16 cellular contexts compared by ENCODE assay signal in the genomic region with DNA sequence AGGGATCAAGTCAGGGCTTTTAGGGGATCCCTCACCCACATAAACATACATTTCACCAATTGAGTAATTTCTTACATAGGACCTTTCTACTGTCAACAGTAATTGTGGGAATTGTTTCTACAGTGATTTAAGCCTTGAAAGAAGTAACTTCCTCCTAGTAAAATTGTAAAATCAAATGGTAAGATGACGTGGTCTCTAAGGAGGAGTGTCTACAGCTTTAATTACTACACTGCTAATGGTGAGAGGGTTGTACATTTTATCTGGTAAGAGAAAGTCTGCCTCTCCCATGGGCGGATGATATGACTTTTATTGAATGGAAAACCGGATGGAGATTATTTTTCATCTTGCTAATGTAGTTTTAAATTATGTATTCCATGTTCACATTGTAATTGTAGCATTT.
DNase-seq lines count a peak whose midpoint lies in the region; ATAC-seq and TF ChIP-seq lines count a peak whose summit lies in the region.
"Had no signal": no experiment of that assay in that cellular context is flagged by ENCODE, and none has a peak within 500 bp of the region (broad histone marks: within the 10 kb centered on the region; RNA-seq: fewer than 3 reads in every experiment).

No MANE protein-coding gene starts in this region.

- H3K4me3 ChIP-seq in OCI-LY7 (ENCODE audit: low read depth, low read length, poor library complexity, severe bottlenecking): no peak overlapping the region
- H3K4me3 ChIP-seq in fibroblast of lung (replicated peaks in 1 of 4; ENCODE audit: control extremely low read depth in 1 of 4, insufficient read depth in 1 of 4, low read depth in 3 of 4, low read length in 4 of 4): no peak overlapping the region
- H3K4me3 ChIP-seq in uterus: no peak overlapping the region
- H3K4me3 ChIP-seq: ovary had no signal

- H3K4me1 ChIP-seq in OCI-LY7 (ENCODE audit: insufficient read depth, low read length, poor library complexity, severe bottlenecking): peaks cover 52% of the 10 kb centered on the region
- peaks cover 2% of the 10 kb centered on the region for H3K4me1 ChIP-seq in fibroblast of lung (ENCODE audit: control insufficient read depth, extremely low read depth, insufficient read depth, low read length)
- peaks cover 5 to 9% of the 10 kb centered on the region in 2 donors for H3K4me1 ChIP-seq in uterus

- H3K79me2 ChIP-seq in OCI-LY7 (ENCODE audit: insufficient read depth, low read depth, low read length) (peaks cover 15% of the 10 kb centered on the region; the same call in 1 of the 2 replicates), fibroblast of lung (ENCODE audit: control insufficient read depth, insufficient read depth, low read length) (no peaks in the 10 kb centered on the region)

- peaks cover 24% of the 10 kb centered on the region for H3K36me3 Mint-ChIP-seq in activated naive CD4-positive, alpha-beta T cell treated with anti-CD3 and anti-CD28 coated beads, Interleukin-2, amount 50 U/mL, for 24 hours

- H3K9me3 Mint-ChIP-seq in activated naive CD4-positive, alpha-beta T cell treated with anti-CD3 and anti-CD28 coated beads, Interleukin-2, amount 50 U/mL, for 24 hours: no peaks in the 10 kb centered on the region

- no TSS peak for BruUV-seq in OCI-LY7 (replicated peaks; lab: Mats Ljungman, UMichigan)

- H3K4me1 Mint-ChIP-seq in activated naive CD4-positive, alpha-beta T cell treated with anti-CD3 and anti-CD28 coated beads, Interleukin-2, amount 50 U/mL, for 24 hours: peaks cover 47% of the 10 kb centered on the region

- POLR2A ChIA-PET in OCI-LY7 (lab: Charles Lee): interaction anchor here (0.7 to 3.0 kb wide), 2 partner anchors 20 to 22 kb away, joined by 4 to 9 read pairs; no protein-coding TSS in a partner anchor

- CTCF ChIA-PET in OCI-LY7 (lab: Charles Lee; ENCODE audit: unreplicated experiment): no interaction called here

- intact Hi-C loops in OCI-LY7 (cut with micrococcal nuclease; ENCODE audit: unreplicated experiment): no loop called here
- intact Hi-C loops in uterus (cut with DNase I; ENCODE audit: low total_unique reads): loop anchor here (10.0 kb wide), 1 partner anchor 131 kb away; the partner anchor contains the start of gene CDYL

- H3K9ac ChIP-seq in fibroblast of lung (ENCODE audit: insufficient read depth, low read length): no peak overlapping the region

- H3K9me2 ChIP-seq in OCI-LY7 (ENCODE audit: insufficient read depth, low read length): no peaks in the 10 kb centered on the region

- peak overlapping the region; percentile 60 for H3K4me3 Mint-ChIP-seq in activated naive CD4-positive, alpha-beta T cell treated with anti-CD3 and anti-CD28 coated beads, Interleukin-2, amount 50 U/mL, for 24 hours

- H3K27me3 Mint-ChIP-seq in activated naive CD4-positive, alpha-beta T cell treated with anti-CD3 and anti-CD28 coated beads, Interleukin-2, amount 50 U/mL, for 24 hours: no peaks in the 10 kb centered on the region

- no peaks in the 10 kb centered on the region for H4K20me1 ChIP-seq in OCI-LY7 (ENCODE audit: insufficient read depth, low read length)
- no peaks in the 10 kb centered on the region for H4K20me1 ChIP-seq in fibroblast of lung (ENCODE audit: control insufficient read depth, extremely low read depth, insufficient read depth, low read length)

- no peak for ATAC-seq in HG03354 (IDR thresholded peaks at IDR 0.05; ENCODE audit: poor library complexity, severe bottlenecking, unreplicated experiment)
- ATAC-seq in HG02885 (IDR thresholded peaks at IDR 0.05; ENCODE audit: poor library complexity, unreplicated experiment): no peak
- ATAC-seq: HCT116 had no signal

- TF ChIP-seq POLR2A in uterus (IDR thresholded peaks at IDR 0.05): no peak

- H3K27ac ChIP-seq in OCI-LY7 (ENCODE audit: low read depth, low read length, poor library complexity, severe bottlenecking) (no peak overlapping the region), fibroblast of lung (ENCODE audit: insufficient read depth, low read length) (no peak overlapping the region), uterus (peak overlapping the region; percentile 84 to 87)
- H3K27ac ChIP-seq: ovary had no signal

- H3K9me3 ChIP-seq in OCI-LY7 (ENCODE audit: low read length) (no peaks in the 10 kb centered on the region), fibroblast of lung (ENCODE audit: control insufficient read depth, insufficient read depth, low read depth, low read length) (no peaks in the 10 kb centered on the region), uterus (no peaks in the 10 kb centered on the region)
- H3K9me3 ChIP-seq: ovary had no signal

- H3K27me3 ChIP-seq in fibroblast of lung (ENCODE audit: control insufficient read depth, insufficient read depth, low read length): no peaks in the 10 kb centered on the region
- no peaks in the 10 kb centered on the region for H3K27me3 ChIP-seq in uterus
- H3K27me3 ChIP-seq: ovary had no signal

- H3K27ac Mint-ChIP-seq in activated naive CD4-positive, alpha-beta T cell treated with anti-CD3 and anti-CD28 coated beads, Interleukin-2, amount 50 U/mL, for 24 hours: peak overlapping the region; percentile 30

- peaks cover 5% of the 10 kb centered on the region; the same call in 1 of the 2 replicates for H3K36me3 ChIP-seq in OCI-LY7 (ENCODE audit: insufficient read depth, low read length)
- no peaks in the 10 kb centered on the region for H3K36me3 ChIP-seq in fibroblast of lung (ENCODE audit: control insufficient read depth, insufficient read depth, low read length)
- no peaks in the 10 kb centered on the region for H3K36me3 ChIP-seq in uterus
- H3K36me3 ChIP-seq: ovary had no signal

- DNase-seq in activated naive CD4-positive, alpha-beta T cell treated with Interleukin-2 at 50 U/mL for 16 hours: no peak
- DNase-seq in OCI-LY7 (ENCODE audit: low spot score): no peak
- DNase-seq in fibroblast of lung (ENCODE audit: low read depth in 2 of 2): no peak
- no peak for DNase-seq in uterus
- DNase-seq in NCI-H524 treated with DMSO at 0.1 percent for 48 hours (lab: John Stamatoyannopoulos, UW): no peak
- DNase-seq: activated CD4-positive, CD25-positive, alpha-beta regulatory T cell; mesenchymal stem cell; NCI-H2029 treated with DMSO at 0.1 percent for 48 hours; NCI-H748 treated with DMSO at 0.1 percent for 48 hours; ovary; SHP77 treated with DMSO at 0.1 percent for 48 hours; stimulated activated CD4-positive, alpha-beta T cell treated with anti-CD3 and anti-CD28 coated beads, Interleukin-12 subunit alpha, Interleukin-12 subunit beta, amount 100 ng/mL, for 4 hours had no signal

- no peak overlapping the region for H2AFZ ChIP-seq in OCI-LY7 (ENCODE audit: low read length)
- no peak overlapping the region for H2AFZ ChIP-seq in fibroblast of lung (ENCODE audit: low read length)

- TF ChIP-seq CTCF in OCI-LY7 (conservative IDR thresholded peaks at IDR 0.05; ENCODE audit: low read length) (no peak), fibroblast of lung (conservative IDR thresholded peaks at IDR 0.05 in 1 of 2, IDR thresholded peaks at IDR 0.05 in 1 of 2; ENCODE audit: low read depth in 1 of 2, low read length in 2 of 2) (no peak), uterus (IDR thresholded peaks at IDR 0.05) (no peak)

- H3K4me2 ChIP-seq in OCI-LY7 (ENCODE audit: low read length): peak overlapping the region; percentile 65
- H3K4me2 ChIP-seq in fibroblast of lung (ENCODE audit: extremely low read depth, insufficient read depth, low read length): peak overlapping the region; percentile 55

Comparison
In these comparisons a context has a peak if more than half of its experiments do, and no peak if none do; other contexts are left out.
1. H3K27ac ChIP-seq: peak in uterus (2 of 2); none in OCI-LY7 (single experiment) and fibroblast of lung (single experiment).